8 cellular contexts compared by ENCODE assay signal in genomic region chr3:27680517-27681246, GRCh38. TPM values are rescaled to one million over a fixed set of nuclear protein-coding genes. Genes with fewer than 3 reads are reported as not detected.
A peak's percentile ranks its signal among the peaks of the same experiment; 100 is the strongest.
DNase-seq lines count a peak whose midpoint lies in the region; ATAC-seq, FAIRE-seq and TF ChIP-seq lines count a peak whose summit lies in the region.

No MANE protein-coding gene starts in this region.

- H3K4me3 Mint-ChIP-seq in MCF 10A (ENCODE audit: unreplicated experiment) = peak overlapping the region; percentile 74
- H3K4me3 Mint-ChIP-seq in CD8-positive, alpha-beta memory T cell = peak overlapping the region in 2 of 7 donors; percentile 69 to 77

- no peaks in the 10 kb centered on the region for H3K27me3 Mint-ChIP-seq in MCF 10A (ENCODE audit: insufficient read depth, unreplicated experiment)
- H3K27me3 Mint-ChIP-seq in CD8-positive, alpha-beta memory T cell = peaks cover 2 to 4% of the 10 kb centered on the region in 2 donors

- no peak overlapping the region for H3K4me3 ChIP-seq in pancreas
- H3K4me3 ChIP-seq in CD8-positive, alpha-beta memory T cell (ENCODE audit: low read length) = no peak overlapping the region

- no peaks in the 10 kb centered on the region for H3K9me3 Mint-ChIP-seq in MCF 10A (ENCODE audit: unreplicated experiment)
- no peaks in the 10 kb centered on the region for H3K9me3 Mint-ChIP-seq in CD8-positive, alpha-beta memory T cell

- FAIRE-seq in pancreas (lab: Jason Lieb, UNC) = no peak

- intact Hi-C loops in MCF 10A (cut with micrococcal nuclease) (loop anchor here (1.0 kb wide), 3 partner anchors 323 to 546 kb away; no protein-coding TSS in a partner anchor), pancreas (cut with DNase I) (loop anchor here in 1 of 3 donors (10.0 kb wide), 1 partner anchor 366 kb away; no protein-coding TSS in a partner anchor)

- H3K4me1 Mint-ChIP-seq in MCF 10A (ENCODE audit: insufficient read depth, unreplicated experiment) = peaks cover 30% of the 10 kb centered on the region
- H3K4me1 Mint-ChIP-seq in CD8-positive, alpha-beta memory T cell = peaks cover 8 to 15% (median 10%) of the 10 kb centered on the region in 3 donors

- H3K9me3 ChIP-seq in pancreas = no peaks in the 10 kb centered on the region
- no peaks in the 10 kb centered on the region for H3K9me3 ChIP-seq in CD8-positive, alpha-beta memory T cell (ENCODE audit: low read length)

- DNase-seq in MCF 10A (ENCODE audit: unreplicated experiment) (no peak), pancreas (no peak), HuH-7 (ENCODE audit: low spot score) (no peak), NCI-H345 treated with DMSO at 0.1 percent for 48 hours (lab: John Stamatoyannopoulos, UW; ENCODE audit: unreplicated experiment) (no peak)
- no peak for DNase-seq in CD8-positive, alpha-beta memory T cell

- POLR2A ChIA-PET in MCF 10A (lab: Yijun Ruan, JAX) = interaction anchor here (0.6 to 7.4 kb wide), 14 partner anchors 76 to 641 kb away, joined by 3 to 107 read pairs (median 4); partner anchors contain the start of gene SLC4A7
- POLR2A ChIA-PET in CD8-positive, alpha-beta memory T cell (lab: Charles Lee) = interaction anchor here (0.7 kb wide), 1 partner anchor 360 kb away, joined by 6 read pairs; no protein-coding TSS in a partner anchor

- no peak overlapping the region for H3K27ac Mint-ChIP-seq in MCF 10A (ENCODE audit: low read depth, unreplicated experiment)
- H3K27ac Mint-ChIP-seq in CD8-positive, alpha-beta memory T cell = peak overlapping the region in 3 of 8 donors; percentile 14 to 81 (median 70)

- BruUV-seq in MCF 10A (replicated peaks; lab: Mats Ljungman, UMichigan) = no TSS peak

- WGBS in pancreas, 2 donors = 51 to 58% methylated on average over 5 of the region's 5 CpGs

- H3K36me3 Mint-ChIP-seq in MCF 10A (ENCODE audit: insufficient read depth, unreplicated experiment) = no peaks in the 10 kb centered on the region
- peaks cover 0 to 1% (median 0%) of the 10 kb centered on the region in 3 donors for H3K36me3 Mint-ChIP-seq in CD8-positive, alpha-beta memory T cell

- no peaks in the 10 kb centered on the region for H3K27me3 ChIP-seq in pancreas
- no peaks in the 10 kb centered on the region for H3K27me3 ChIP-seq in CD8-positive, alpha-beta memory T cell (ENCODE audit: insufficient read depth, low read length, poor library complexity, severe bottlenecking)

- ATAC-seq in GM19438 (IDR thresholded peaks at IDR 0.05; ENCODE audit: low read depth, unreplicated experiment) (peak; percentile 27), HG03520 (IDR thresholded peaks at IDR 0.05; ENCODE audit: unreplicated experiment) (peak; percentile 9), pancreas (peak; percentile 21 to 51 (median 37)), HG03025 (IDR thresholded peaks at IDR 0.05; ENCODE audit: low FRiP score, unreplicated experiment) (no peak)

- peaks cover 0 to 4% (median 0%) of the 10 kb centered on the region in 3 donors for H3K4me1 ChIP-seq in pancreas
- H3K4me1 ChIP-seq in CD8-positive, alpha-beta memory T cell (ENCODE audit: insufficient read depth, low read length) = peaks cover 4% of the 10 kb centered on the region

- CTCF ChIA-PET in MCF 10A (lab: Yijun Ruan, JAX) = interaction anchor here (0.5 to 3.3 kb wide), 52 partner anchors 11 to 944 kb away, joined by 3 to 34 read pairs (median 3); partner anchors contain the start of gene SLC4A7
- CTCF ChIA-PET in CD8-positive, alpha-beta memory T cell (lab: Charles Lee) = interaction anchor here (0.6 to 2.4 kb wide), 28 partner anchors 10 to 647 kb away, joined by 3 to 9 read pairs (median 4); partner anchors contain the start of genes EOMES and NEK10

- no peak overlapping the region for H3K27ac ChIP-seq in pancreas
- H3K27ac ChIP-seq in CD8-positive, alpha-beta memory T cell (ENCODE audit: low read depth, low read length) = no peak overlapping the region

- no peaks in the 10 kb centered on the region for H3K36me3 ChIP-seq in pancreas
- H3K36me3 ChIP-seq in CD8-positive, alpha-beta memory T cell (ENCODE audit: insufficient read depth, low read length) = no peaks in the 10 kb centered on the region

- TF ChIP-seq CTCF in MCF 10A (IDR thresholded peaks at IDR 0.05; ENCODE audit: unreplicated experiment) (no peak), pancreas (IDR thresholded peaks at IDR 0.05) (no peak)

RNA-seq across cellular contexts. Expression of gene EOMES, which starts 41.4 kb away (rescaled TPM):
- total RNA-seq in MCF 10A (2022) = 0.74 and 1.3 TPM in 2 replicates
- under 1 TPM; 0.09 to 0.41 (median 0.29) TPM for total RNA-seq in pancreas
- polyA plus RNA-seq in pancreas = under 1 TPM; 0.05 to 0.08 TPM
- total RNA-seq in CD8-positive, alpha-beta memory T cell = 10 to 100 TPM; 37.1 to 37.2 TPM
- 188 TPM for polyA plus RNA-seq in CD8-positive, alpha-beta memory T cell

Comparison
In these comparisons a context has a peak if more than half of its experiments do, and no peak if none do; other contexts are left out.
1. RNA of gene EOMES, which starts 41.4 kb away (total RNA-seq): 37.1 to 37.2 TPM in CD8-positive, alpha-beta memory T cell; 0.74 to 1.3 TPM in MCF 10A and 0.09 to 0.41 TPM in pancreas; every median in the first group is over 10 times any median in the second.